In the genomic region with DNA sequence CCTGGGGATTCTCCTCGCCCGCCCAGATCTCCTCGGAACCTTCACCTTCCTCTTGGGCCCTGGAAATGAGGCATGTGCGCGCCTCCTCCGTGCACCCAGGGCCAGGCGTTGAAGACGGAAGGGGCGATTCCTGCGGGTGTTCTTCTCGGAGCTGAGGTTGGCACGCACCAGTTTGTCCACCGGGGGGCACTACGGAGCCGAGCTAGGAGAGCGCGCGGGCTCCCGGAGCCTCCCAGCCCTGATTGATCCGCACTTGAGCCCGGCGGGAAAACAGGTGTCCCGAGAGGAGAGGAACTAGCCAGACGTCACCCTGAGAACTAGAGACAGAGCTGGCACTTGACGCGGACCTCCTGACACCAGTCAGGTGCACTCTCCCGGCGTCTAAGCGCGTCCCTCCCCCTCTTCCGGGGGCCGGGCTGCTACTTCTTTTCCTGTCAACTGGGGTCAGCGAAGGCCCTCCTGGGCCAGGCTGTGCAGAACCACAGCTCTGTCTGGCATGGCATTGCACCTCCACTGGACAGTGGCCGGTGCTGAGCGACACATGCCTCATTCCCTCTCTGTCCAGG, we compare ENCODE assay signal across 1 cellular context.
TF ChIP-seq lines count a peak whose summit lies in the region.

No MANE protein-coding gene starts in this region.

TF ChIP-seq in HepG2, 621 proteins besides CTCF, POLR2A, EP300 and RAD21 (continued from another document and continues in another):
- 0 out of 2 replicates have a peak, but pooled peaks have one; percentile 63 for TF ChIP-seq ZNF44 (CRISPR knock-in tag; IDR thresholded peaks at IDR 0.05)
- peak; percentile 66; the same call in 1 of the 2 replicates for TF ChIP-seq ZNF205 (CRISPR knock-in tag; IDR thresholded peaks at IDR 0.05)
- TF ChIP-seq, protein P1, sequence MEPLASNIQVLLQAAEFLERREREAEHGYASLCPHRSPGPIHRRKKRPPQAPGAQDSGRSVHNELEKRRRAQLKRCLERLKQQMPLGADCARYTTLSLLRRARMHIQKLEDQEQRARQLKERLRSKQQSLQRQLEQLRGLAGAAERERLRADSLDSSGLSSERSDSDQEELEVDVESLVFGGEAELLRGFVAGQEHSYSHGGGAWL (CRISPR knock-in tag; IDR thresholded peaks at IDR 0.05) = no peak
- TF ChIP-seq, protein P2, sequence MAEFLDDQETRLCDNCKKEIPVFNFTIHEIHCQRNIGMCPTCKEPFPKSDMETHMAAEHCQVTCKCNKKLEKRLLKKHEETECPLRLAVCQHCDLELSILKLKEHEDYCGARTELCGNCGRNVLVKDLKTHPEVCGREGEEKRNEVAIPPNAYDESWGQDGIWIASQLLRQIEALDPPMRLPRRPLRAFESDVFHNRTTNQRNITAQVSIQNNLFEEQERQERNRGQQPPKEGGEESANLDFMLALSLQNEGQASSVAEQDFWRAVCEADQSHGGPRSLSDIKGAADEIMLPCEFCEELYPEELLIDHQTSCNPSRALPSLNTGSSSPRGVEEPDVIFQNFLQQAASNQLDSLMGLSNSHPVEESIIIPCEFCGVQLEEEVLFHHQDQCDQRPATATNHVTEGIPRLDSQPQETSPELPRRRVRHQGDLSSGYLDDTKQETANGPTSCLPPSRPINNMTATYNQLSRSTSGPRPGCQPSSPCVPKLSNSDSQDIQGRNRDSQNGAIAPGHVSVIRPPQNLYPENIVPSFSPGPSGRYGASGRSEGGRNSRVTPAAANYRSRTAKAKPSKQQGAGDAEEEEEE (CRISPR knock-in tag; IDR thresholded peaks at IDR 0.05; ENCODE audit: borderline replicate concordance) = no peak
- peak; percentile 68 for TF ChIP-seq SALL1 (CRISPR knock-in tag; IDR thresholded peaks at IDR 0.05)
- TF ChIP-seq ATM (IDR thresholded peaks at IDR 0.05; ENCODE audit: borderline replicate concordance) = no peak
- TF ChIP-seq, protein P3, sequence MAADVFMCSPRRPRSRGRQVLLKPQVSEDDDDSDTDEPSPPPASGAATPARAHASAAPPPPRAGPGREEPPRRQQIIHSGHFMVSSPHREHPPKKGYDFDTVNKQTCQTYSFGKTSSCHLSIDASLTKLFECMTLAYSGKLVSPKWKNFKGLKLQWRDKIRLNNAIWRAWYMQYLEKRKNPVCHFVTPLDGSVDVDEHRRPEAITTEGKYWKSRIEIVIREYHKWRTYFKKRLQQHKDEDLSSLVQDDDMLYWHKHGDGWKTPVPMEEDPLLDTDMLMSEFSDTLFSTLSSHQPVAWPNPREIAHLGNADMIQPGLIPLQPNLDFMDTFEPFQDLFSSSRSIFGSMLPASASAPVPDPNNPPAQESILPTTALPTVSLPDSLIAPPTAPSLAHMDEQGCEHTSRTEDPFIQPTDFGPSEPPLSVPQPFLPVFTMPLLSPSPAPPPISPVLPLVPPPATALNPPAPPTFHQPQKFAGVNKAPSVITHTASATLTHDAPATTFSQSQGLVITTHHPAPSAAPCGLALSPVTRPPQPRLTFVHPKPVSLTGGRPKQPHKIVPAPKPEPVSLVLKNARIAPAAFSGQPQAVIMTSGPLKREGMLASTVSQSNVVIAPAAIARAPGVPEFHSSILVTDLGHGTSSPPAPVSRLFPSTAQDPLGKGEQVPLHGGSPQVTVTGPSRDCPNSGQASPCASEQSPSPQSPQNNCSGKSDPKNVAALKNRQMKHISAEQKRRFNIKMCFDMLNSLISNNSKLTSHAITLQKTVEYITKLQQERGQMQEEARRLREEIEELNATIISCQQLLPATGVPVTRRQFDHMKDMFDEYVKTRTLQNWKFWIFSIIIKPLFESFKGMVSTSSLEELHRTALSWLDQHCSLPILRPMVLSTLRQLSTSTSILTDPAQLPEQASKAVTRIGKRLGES (CRISPR knock-in tag; IDR thresholded peaks at IDR 0.05; ENCODE audit: borderline replicate concordance) = no peak
- TF ChIP-seq, protein P4, sequence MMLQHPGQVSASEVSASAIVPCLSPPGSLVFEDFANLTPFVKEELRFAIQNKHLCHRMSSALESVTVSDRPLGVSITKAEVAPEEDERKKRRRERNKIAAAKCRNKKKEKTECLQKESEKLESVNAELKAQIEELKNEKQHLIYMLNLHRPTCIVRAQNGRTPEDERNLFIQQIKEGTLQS (CRISPR knock-in tag; IDR thresholded peaks at IDR 0.05) = no peak
- TF ChIP-seq SPEN (CRISPR knock-in tag; IDR thresholded peaks at IDR 0.05; ENCODE audit: low read depth) = peak; percentile 38; the same call in 1 of the 2 replicates
- no peak for TF ChIP-seq TCF7L2 (IDR thresholded peaks at IDR 0.05; ENCODE audit: low read depth, low read length)
- TF ChIP-seq, protein P5, sequence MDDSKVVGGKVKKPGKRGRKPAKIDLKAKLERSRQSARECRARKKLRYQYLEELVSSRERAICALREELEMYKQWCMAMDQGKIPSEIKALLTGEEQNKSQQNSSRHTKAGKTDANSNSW (CRISPR knock-in tag; IDR thresholded peaks at IDR 0.05; ENCODE audit: borderline replicate concordance) = 0 out of 2 replicates have a peak, but pooled peaks have one; percentile 40
- TF ChIP-seq ZNF619 (CRISPR knock-in tag; IDR thresholded peaks at IDR 0.05) = 0 out of 2 replicates have a peak, but pooled peaks have one; percentile 22
- TF ChIP-seq ZBTB7A (CRISPR knock-in tag; IDR thresholded peaks at IDR 0.05) = no peak
- no peak for TF ChIP-seq ZNF75D (CRISPR knock-in tag; IDR thresholded peaks at IDR 0.05; ENCODE audit: borderline replicate concordance)
- no peak for TF ChIP-seq HMGA1 (CRISPR knock-in tag; conservative IDR thresholded peaks at IDR 0.05)
- TF ChIP-seq, protein P6, sequence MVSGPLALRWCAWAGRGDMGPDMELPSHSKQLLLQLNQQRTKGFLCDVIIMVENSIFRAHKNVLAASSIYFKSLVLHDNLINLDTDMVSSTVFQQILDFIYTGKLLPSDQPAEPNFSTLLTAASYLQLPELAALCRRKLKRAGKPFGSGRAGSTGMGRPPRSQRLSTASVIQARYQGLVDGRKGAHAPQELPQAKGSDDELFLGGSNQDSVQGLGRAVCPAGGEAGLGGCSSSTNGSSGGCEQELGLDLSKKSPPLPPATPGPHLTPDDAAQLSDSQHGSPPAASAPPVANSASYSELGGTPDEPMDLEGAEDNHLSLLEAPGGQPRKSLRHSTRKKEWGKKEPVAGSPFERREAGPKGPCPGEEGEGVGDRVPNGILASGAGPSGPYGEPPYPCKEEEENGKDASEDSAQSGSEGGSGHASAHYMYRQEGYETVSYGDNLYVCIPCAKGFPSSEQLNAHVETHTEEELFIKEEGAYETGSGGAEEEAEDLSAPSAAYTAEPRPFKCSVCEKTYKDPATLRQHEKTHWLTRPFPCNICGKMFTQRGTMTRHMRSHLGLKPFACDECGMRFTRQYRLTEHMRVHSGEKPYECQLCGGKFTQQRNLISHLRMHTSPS (CRISPR knock-in tag; IDR thresholded peaks at IDR 0.05; ENCODE audit: low read depth) = peak; percentile 35; the same call in 1 of the 2 replicates
- TF ChIP-seq, protein P7, sequence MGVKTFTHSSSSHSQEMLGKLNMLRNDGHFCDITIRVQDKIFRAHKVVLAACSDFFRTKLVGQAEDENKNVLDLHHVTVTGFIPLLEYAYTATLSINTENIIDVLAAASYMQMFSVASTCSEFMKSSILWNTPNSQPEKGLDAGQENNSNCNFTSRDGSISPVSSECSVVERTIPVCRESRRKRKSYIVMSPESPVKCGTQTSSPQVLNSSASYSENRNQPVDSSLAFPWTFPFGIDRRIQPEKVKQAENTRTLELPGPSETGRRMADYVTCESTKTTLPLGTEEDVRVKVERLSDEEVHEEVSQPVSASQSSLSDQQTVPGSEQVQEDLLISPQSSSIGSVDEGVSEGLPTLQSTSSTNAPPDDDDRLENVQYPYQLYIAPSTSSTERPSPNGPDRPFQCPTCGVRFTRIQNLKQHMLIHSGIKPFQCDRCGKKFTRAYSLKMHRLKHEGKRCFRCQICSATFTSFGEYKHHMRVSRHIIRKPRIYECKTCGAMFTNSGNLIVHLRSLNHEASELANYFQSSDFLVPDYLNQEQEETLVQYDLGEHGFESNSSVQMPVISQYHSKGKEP (CRISPR knock-in tag; IDR thresholded peaks at IDR 0.05) = no peak
- TF ChIP-seq, protein P8, sequence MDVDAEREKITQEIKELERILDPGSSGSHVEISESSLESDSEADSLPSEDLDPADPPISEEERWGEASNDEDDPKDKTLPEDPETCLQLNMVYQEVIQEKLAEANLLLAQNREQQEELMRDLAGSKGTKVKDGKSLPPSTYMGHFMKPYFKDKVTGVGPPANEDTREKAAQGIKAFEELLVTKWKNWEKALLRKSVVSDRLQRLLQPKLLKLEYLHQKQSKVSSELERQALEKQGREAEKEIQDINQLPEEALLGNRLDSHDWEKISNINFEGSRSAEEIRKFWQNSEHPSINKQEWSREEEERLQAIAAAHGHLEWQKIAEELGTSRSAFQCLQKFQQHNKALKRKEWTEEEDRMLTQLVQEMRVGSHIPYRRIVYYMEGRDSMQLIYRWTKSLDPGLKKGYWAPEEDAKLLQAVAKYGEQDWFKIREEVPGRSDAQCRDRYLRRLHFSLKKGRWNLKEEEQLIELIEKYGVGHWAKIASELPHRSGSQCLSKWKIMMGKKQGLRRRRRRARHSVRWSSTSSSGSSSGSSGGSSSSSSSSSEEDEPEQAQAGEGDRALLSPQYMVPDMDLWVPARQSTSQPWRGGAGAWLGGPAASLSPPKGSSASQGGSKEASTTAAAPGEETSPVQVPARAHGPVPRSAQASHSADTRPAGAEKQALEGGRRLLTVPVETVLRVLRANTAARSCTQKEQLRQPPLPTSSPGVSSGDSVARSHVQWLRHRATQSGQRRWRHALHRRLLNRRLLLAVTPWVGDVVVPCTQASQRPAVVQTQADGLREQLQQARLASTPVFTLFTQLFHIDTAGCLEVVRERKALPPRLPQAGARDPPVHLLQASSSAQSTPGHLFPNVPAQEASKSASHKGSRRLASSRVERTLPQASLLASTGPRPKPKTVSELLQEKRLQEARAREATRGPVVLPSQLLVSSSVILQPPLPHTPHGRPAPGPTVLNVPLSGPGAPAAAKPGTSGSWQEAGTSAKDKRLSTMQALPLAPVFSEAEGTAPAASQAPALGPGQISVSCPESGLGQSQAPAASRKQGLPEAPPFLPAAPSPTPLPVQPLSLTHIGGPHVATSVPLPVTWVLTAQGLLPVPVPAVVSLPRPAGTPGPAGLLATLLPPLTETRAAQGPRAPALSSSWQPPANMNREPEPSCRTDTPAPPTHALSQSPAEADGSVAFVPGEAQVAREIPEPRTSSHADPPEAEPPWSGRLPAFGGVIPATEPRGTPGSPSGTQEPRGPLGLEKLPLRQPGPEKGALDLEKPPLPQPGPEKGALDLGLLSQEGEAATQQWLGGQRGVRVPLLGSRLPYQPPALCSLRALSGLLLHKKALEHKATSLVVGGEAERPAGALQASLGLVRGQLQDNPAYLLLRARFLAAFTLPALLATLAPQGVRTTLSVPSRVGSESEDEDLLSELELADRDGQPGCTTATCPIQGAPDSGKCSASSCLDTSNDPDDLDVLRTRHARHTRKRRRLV (CRISPR knock-in tag; IDR thresholded peaks at IDR 0.05) = no peak
- TF ChIP-seq PRMT3 (CRISPR knock-in tag; IDR thresholded peaks at IDR 0.05; ENCODE audit: borderline replicate concordance, low read depth) = no peak
- no peak for TF ChIP-seq ASH2L (IDR thresholded peaks at IDR 0.05; ENCODE audit: insufficient read length, low read depth, low read length)
- peak; percentile 25 for TF ChIP-seq XRCC5 (optimal IDR thresholded peaks at IDR 0.05; ENCODE audit: low read length)
- no peak for TF ChIP-seq NCOA2 (CRISPR knock-in tag; IDR thresholded peaks at IDR 0.05)
- no peak for TF ChIP-seq HOXA9 (CRISPR knock-in tag; IDR thresholded peaks at IDR 0.05; ENCODE audit: borderline replicate concordance)
- TF ChIP-seq, protein P9, sequence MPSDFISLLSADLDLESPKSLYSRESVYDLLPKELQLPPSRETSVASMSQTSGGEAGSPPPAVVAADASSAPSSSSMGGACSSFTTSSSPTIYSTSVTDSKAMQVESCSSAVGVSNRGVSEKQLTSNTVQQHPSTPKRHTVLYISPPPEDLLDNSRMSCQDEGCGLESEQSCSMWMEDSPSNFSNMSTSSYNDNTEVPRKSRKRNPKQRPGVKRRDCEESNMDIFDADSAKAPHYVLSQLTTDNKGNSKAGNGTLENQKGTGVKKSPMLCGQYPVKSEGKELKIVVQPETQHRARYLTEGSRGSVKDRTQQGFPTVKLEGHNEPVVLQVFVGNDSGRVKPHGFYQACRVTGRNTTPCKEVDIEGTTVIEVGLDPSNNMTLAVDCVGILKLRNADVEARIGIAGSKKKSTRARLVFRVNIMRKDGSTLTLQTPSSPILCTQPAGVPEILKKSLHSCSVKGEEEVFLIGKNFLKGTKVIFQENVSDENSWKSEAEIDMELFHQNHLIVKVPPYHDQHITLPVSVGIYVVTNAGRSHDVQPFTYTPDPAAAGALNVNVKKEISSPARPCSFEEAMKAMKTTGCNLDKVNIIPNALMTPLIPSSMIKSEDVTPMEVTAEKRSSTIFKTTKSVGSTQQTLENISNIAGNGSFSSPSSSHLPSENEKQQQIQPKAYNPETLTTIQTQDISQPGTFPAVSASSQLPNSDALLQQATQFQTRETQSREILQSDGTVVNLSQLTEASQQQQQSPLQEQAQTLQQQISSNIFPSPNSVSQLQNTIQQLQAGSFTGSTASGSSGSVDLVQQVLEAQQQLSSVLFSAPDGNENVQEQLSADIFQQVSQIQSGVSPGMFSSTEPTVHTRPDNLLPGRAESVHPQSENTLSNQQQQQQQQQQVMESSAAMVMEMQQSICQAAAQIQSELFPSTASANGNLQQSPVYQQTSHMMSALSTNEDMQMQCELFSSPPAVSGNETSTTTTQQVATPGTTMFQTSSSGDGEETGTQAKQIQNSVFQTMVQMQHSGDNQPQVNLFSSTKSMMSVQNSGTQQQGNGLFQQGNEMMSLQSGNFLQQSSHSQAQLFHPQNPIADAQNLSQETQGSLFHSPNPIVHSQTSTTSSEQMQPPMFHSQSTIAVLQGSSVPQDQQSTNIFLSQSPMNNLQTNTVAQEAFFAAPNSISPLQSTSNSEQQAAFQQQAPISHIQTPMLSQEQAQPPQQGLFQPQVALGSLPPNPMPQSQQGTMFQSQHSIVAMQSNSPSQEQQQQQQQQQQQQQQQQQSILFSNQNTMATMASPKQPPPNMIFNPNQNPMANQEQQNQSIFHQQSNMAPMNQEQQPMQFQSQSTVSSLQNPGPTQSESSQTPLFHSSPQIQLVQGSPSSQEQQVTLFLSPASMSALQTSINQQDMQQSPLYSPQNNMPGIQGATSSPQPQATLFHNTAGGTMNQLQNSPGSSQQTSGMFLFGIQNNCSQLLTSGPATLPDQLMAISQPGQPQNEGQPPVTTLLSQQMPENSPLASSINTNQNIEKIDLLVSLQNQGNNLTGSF (CRISPR knock-in tag; IDR thresholded peaks at IDR 0.05) = no peak; the same call in 1 of the 2 replicates
- no peak for TF ChIP-seq PAWR (CRISPR knock-in tag; IDR thresholded peaks at IDR 0.05; ENCODE audit: borderline replicate concordance)
- TF ChIP-seq SAP130 (CRISPR knock-in tag; IDR thresholded peaks at IDR 0.05; ENCODE audit: low read depth) = peak; percentile 65
- TF ChIP-seq SNRNP70 (IDR thresholded peaks at IDR 0.05; ENCODE audit: low read depth, low read length) = no peak
- TF ChIP-seq, protein P10, sequence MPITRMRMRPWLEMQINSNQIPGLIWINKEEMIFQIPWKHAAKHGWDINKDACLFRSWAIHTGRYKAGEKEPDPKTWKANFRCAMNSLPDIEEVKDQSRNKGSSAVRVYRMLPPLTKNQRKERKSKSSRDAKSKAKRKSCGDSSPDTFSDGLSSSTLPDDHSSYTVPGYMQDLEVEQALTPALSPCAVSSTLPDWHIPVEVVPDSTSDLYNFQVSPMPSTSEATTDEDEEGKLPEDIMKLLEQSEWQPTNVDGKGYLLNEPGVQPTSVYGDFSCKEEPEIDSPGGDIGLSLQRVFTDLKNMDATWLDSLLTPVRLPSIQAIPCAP (CRISPR knock-in tag; IDR thresholded peaks at IDR 0.05; ENCODE audit: low read depth) = no peak
- no peak for TF ChIP-seq HCFC1 (IDR thresholded peaks at IDR 0.05; ENCODE audit: low read depth, low read length)
- TF ChIP-seq ZNF17 (CRISPR knock-in tag; IDR thresholded peaks at IDR 0.05) = no peak
- TF ChIP-seq, protein P11, sequence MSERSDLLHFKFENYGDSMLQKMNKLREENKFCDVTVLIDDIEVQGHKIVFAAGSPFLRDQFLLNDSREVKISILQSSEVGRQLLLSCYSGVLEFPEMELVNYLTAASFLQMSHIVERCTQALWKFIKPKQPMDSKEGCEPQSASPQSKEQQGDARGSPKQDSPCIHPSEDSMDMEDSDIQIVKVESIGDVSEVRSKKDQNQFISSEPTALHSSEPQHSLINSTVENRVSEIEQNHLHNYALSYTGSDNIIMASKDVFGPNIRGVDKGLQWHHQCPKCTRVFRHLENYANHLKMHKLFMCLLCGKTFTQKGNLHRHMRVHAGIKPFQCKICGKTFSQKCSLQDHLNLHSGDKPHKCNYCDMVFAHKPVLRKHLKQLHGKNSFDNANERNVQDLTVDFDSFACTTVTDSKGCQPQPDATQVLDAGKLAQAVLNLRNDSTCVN (CRISPR knock-in tag; IDR thresholded peaks at IDR 0.05; ENCODE audit: borderline replicate concordance) = no peak
